7 cellular contexts compared by ENCODE assay signal in the genomic region with DNA sequence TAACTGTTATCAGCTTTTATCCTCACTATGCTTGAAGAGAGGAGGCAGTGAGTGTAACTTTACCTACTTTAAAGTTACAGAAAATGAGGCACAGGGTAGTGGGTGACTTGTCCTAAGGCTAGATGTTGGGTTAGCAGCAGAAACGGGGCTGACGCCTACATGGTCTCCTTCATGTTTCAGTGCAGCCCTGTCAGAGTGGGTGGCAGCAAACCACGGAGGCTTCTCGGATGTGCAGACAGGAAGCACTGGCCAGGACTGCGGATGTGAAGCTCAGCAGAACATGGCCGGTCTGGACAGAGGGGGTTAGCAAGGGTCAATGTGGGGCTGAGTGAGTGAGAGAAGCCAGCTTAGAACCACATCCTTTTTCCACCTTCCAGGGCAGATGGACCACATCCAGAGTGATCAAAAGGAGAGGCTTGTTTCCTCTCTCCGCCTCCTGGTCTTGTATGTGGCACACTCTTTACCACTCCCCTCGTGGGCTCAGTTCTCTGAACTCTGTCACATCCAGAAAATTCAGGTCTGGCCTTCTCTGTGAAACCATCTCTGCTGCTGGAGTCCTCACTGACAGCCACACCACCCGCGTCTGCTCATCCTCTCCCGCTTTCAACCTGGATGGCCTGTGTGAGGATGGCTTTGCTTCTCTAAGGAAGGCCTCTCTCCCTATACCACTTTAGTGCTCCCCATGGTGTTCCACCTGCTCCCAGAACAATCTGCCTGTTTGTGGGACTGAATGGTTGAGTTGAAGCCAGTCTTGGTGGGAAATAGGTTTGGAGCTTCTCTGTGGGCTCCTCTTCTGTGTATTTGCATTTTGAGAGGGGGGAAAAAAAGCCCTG. TPM values are rescaled to one million over a fixed set of nuclear protein-coding genes. Genes with fewer than 3 reads are reported as not detected.
DNase-seq lines count a peak whose midpoint lies in the region; ATAC-seq and TF ChIP-seq lines count a peak whose summit lies in the region.

No MANE protein-coding gene starts in this region.

- no peak for TF ChIP-seq CTCF in colonic mucosa (IDR thresholded peaks at IDR 0.05)

- DNase-seq in activated CD4-positive, alpha-beta T cell treated with anti-CD3 and anti-CD28 coated beads for 24 hours (ENCODE audit: low read depth in 2 of 2): peak; percentile 38 to 63
- peak; percentile 48 for DNase-seq in colonic mucosa
- peak; percentile 90 for DNase-seq in natural killer cell treated with Interleukin-12 subunit alpha and Interleukin-12 subunit beta and Interleukin-15 and Interleukin-18, amount 100 ng/mL, for 72 hours (ENCODE audit: low spot score)
- DNase-seq in substantia nigra (lab: John Stamatoyannopoulos, UW): peak in 33 of 49 donors; percentile 5 to 74 (median 36)
- DNase-seq in superior temporal gyrus (ENCODE audit: extremely low spot score): no peak

- peaks cover 77 to 84% of the 10 kb centered on the region in 2 donors for H3K4me1 Mint-ChIP-seq in natural killer cell treated with Interleukin-12 subunit alpha and Interleukin-12 subunit beta and Interleukin-15 and Interleukin-18, amount 100 ng/mL, for 72 hours (ENCODE audit: low read depth in 2 of 2)

- H3K27me3 ChIP-seq in colonic mucosa: no peaks in the 10 kb centered on the region

- peaks cover 9% of the 10 kb centered on the region for H3K4me1 ChIP-seq in colonic mucosa

- H3K36me3 ChIP-seq in colonic mucosa: no peaks in the 10 kb centered on the region

- no peaks in the 10 kb centered on the region for H3K9me3 ChIP-seq in colonic mucosa

- no peaks in the 10 kb centered on the region for H3K36me3 Mint-ChIP-seq in natural killer cell treated with Interleukin-12 subunit alpha and Interleukin-12 subunit beta and Interleukin-15 and Interleukin-18, amount 100 ng/mL, for 72 hours

- no peaks in the 10 kb centered on the region for H3K27me3 Mint-ChIP-seq in natural killer cell treated with Interleukin-12 subunit alpha and Interleukin-12 subunit beta and Interleukin-15 and Interleukin-18, amount 100 ng/mL, for 72 hours

- H3K9me3 Mint-ChIP-seq in natural killer cell treated with Interleukin-12 subunit alpha and Interleukin-12 subunit beta and Interleukin-15 and Interleukin-18, amount 100 ng/mL, for 72 hours: no peaks in the 10 kb centered on the region

- H3K4me3 Mint-ChIP-seq in natural killer cell treated with Interleukin-12 subunit alpha and Interleukin-12 subunit beta and Interleukin-15 and Interleukin-18, amount 100 ng/mL, for 72 hours: peak overlapping the region; percentile 81

- no peak overlapping the region for H3K27ac ChIP-seq in colonic mucosa
- H3K27ac ChIP-seq in substantia nigra (ENCODE audit: low read depth, low read length, poor library complexity, severe bottlenecking): peak overlapping the region; percentile 67

- intact Hi-C loops in colonic mucosa (cut with DNase I): no loop called here

- peak overlapping the region; percentile 93 to 96 for H3K27ac Mint-ChIP-seq in natural killer cell treated with Interleukin-12 subunit alpha and Interleukin-12 subunit beta and Interleukin-15 and Interleukin-18, amount 100 ng/mL, for 72 hours

- ATAC-seq in GM19328 (IDR thresholded peaks at IDR 0.05; ENCODE audit: unreplicated experiment) (peak; percentile 79), HG03378 (IDR thresholded peaks at IDR 0.05; ENCODE audit: unreplicated experiment) (peak; percentile 80)
- peak; percentile 96 for ATAC-seq in natural killer cell treated with Interleukin-12 subunit alpha and Interleukin-12 subunit beta and Interleukin-15 and Interleukin-18, amount 100 ng/mL, for 72 hours

- H3K9ac ChIP-seq in colonic mucosa (ENCODE audit: low read depth in 2 of 2, low read length in 2 of 2): peak overlapping the region in 1 of 2 donors; percentile 48

- H3K4me3 ChIP-seq in colonic mucosa: no peak overlapping the region

RNA-seq across cellular contexts. Expression of a gene that starts 14.1 kb away (rescaled TPM):
- 10 to 100 TPM; 27.3 to 70.3 TPM for total RNA-seq in colonic mucosa
- total RNA-seq in natural killer cell treated with Interleukin-12 subunit alpha and Interleukin-12 subunit beta and Interleukin-15 and Interleukin-18, amount 100 ng/mL, for 72 hours: 100 to 1,000 TPM; 111 to 139 TPM

RNA-seq across cellular contexts. Expression of a gene that starts 50.8 kb away (rescaled TPM):
- total RNA-seq in colonic mucosa: not detected
- total RNA-seq in natural killer cell treated with Interleukin-12 subunit alpha and Interleukin-12 subunit beta and Interleukin-15 and Interleukin-18, amount 100 ng/mL, for 72 hours: not detected
